In genomic region chr3:50607271-50608091, GRCh38 we compare ENCODE assay signal across 1 cellular context.
TF ChIP-seq lines count a peak whose summit lies in the region.

No MANE protein-coding gene starts in this region.

TF ChIP-seq in H1, 55 proteins besides CTCF, POLR2A, EP300 and RAD21:
- TF ChIP-seq POU5F1 (IDR thresholded peaks at IDR 0.05; ENCODE audit: low read depth, low read length) (no peak), USF2 (IDR thresholded peaks at IDR 0.05; ENCODE audit: low read length) (no peak), NRF1 (IDR thresholded peaks at IDR 0.05; ENCODE audit: low read depth, low read length) (no peak), SAP30 (IDR thresholded peaks at IDR 0.05; ENCODE audit: insufficient read depth, insufficient replicate concordance, low read length) (no peak), GABPA (IDR thresholded peaks at IDR 0.05; ENCODE audit: borderline replicate concordance, insufficient read depth, low read length) (no peak), SIRT6 (IDR thresholded peaks at IDR 0.05; ENCODE audit: low read length) (no peak), JUN (IDR thresholded peaks at IDR 0.05; ENCODE audit: low read depth, low read length) (no peak), SP2 (IDR thresholded peaks at IDR 0.05; ENCODE audit: low read length) (no peak), BCL11A (IDR thresholded peaks at IDR 0.05; ENCODE audit: low read depth in 2 of 2, low read length in 2 of 2) (no peak), HDAC2 (IDR thresholded peaks at IDR 0.05; ENCODE audit: borderline replicate concordance in 1 of 2, low read depth in 2 of 2, low read length in 2 of 2) (no peak), KDM5A (IDR thresholded peaks at IDR 0.05; ENCODE audit: low read length) (no peak), TAF7 (optimal IDR thresholded peaks at IDR 0.05; ENCODE audit: borderline replicate concordance, low read depth, low read length) (no peak), POLR2AphosphoS5 (IDR thresholded peaks at IDR 0.05; ENCODE audit: low read depth, low read length) (no peak), PHF8 (conservative IDR thresholded peaks at IDR 0.05; ENCODE audit: low read depth, low read length) (no peak), BRCA1 (IDR thresholded peaks at IDR 0.05; ENCODE audit: low read depth, low read length) (no peak)
- TF ChIP-seq, protein P1, sequence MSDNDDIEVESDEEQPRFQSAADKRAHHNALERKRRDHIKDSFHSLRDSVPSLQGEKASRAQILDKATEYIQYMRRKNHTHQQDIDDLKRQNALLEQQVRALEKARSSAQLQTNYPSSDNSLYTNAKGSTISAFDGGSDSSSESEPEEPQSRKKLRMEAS (IDR thresholded peaks at IDR 0.05), result no peak
